Comparison of ENCODE assay signal across 12 cellular contexts in genomic region chr7:155753446-155753965, GRCh38. TPM values are rescaled to one million over a fixed set of nuclear protein-coding genes. Genes with fewer than 3 reads are reported as not detected.
DNase-seq lines count a peak whose midpoint lies in the region; ATAC-seq, FAIRE-seq and TF ChIP-seq lines count a peak whose summit lies in the region.
"Had no signal": no experiment of that assay in that cellular context is flagged by ENCODE, and none has a peak within 500 bp of the region (broad histone marks: within the 10 kb centered on the region; RNA-seq: fewer than 3 reads in every experiment).

No MANE protein-coding gene starts in this region.

- no peaks in the 10 kb centered on the region for H3K36me3 ChIP-seq in astrocyte (ENCODE audit: insufficient read depth, low read length)
- no peaks in the 10 kb centered on the region for H3K36me3 ChIP-seq in psoas muscle (ENCODE audit: insufficient read depth in 1 of 2, low read depth in 1 of 2)
- H3K36me3 ChIP-seq in HAP-1 (replicated peaks), result peaks cover 17% of the 10 kb centered on the region

- no peaks in the 10 kb centered on the region for H3K9me3 Mint-ChIP-seq in T-helper 2 cell treated with Interferon-gamma antibody and Interleukin-4, amounts not matched to agents 5 μg/mL and 100 μg/mL, for 36 hours
- peaks cover 2% of the 10 kb centered on the region for H3K9me3 Mint-ChIP-seq in astrocyte (ENCODE audit: unreplicated experiment)

- WGBS in psoas muscle, 3 donors, result 73 to 92% (median 75%) methylated on average over 10 of the region's 10 CpGs

- intact Hi-C loops in psoas muscle (cut with DNase I), result no loop called here

- DNase-seq in T-helper 2 cell treated with Interferon-gamma antibody and Interleukin-4, amounts not matched to agents 5 μg/mL and 100 μg/mL, for 36 hours (ENCODE audit: low spot score), result no peak
- DNase-seq in T-helper 2 cell (no peak), astrocyte (ENCODE audit: low read depth) (no peak), psoas muscle (no peak), NCI-H1048 (lab: John Stamatoyannopoulos, UW) (no peak), HAP-1 (ENCODE audit: low spot score in 2 of 2) (no peak)
- DNase-seq in effector CD4-positive, alpha-beta T cell, result no peak
- DNase-seq: EL, left ventricle myocardium superior, OCI-M1, WERI-Rb-1 had no signal

- ATAC-seq in HG03135 (IDR thresholded peaks at IDR 0.05; ENCODE audit: unreplicated experiment) (peak; percentile 18), psoas muscle (peak in 3 of 4 donors; percentile 15 to 21 (median 20))

- H2AFZ ChIP-seq in astrocyte (ENCODE audit: low read depth, low read length), result no peak overlapping the region

- no peaks in the 10 kb centered on the region for H3K9me3 ChIP-seq in astrocyte (ENCODE audit: insufficient read depth, low read depth, low read length)
- no peaks in the 10 kb centered on the region for H3K9me3 ChIP-seq in psoas muscle
- H3K9me3 ChIP-seq in HAP-1, result no peaks in the 10 kb centered on the region

- H3K9ac ChIP-seq in astrocyte (ENCODE audit: low read length), result no peak overlapping the region

- H3K4me3 ChIP-seq in astrocyte (ENCODE audit: insufficient read depth, low read depth, low read length), result no peak overlapping the region
- H3K4me3 ChIP-seq in psoas muscle, result no peak overlapping the region
- no peak overlapping the region for H3K4me3 ChIP-seq in HAP-1

- peak overlapping the region; percentile 69 for H3K27ac Mint-ChIP-seq in T-helper 2 cell treated with Interferon-gamma antibody and Interleukin-4, amounts not matched to agents 5 μg/mL and 100 μg/mL, for 36 hours
- peak overlapping the region; percentile 8 for H3K27ac Mint-ChIP-seq in astrocyte (ENCODE audit: unreplicated experiment)

- no peak overlapping the region for H3K4me3 Mint-ChIP-seq in T-helper 2 cell treated with Interferon-gamma antibody and Interleukin-4, amounts not matched to agents 5 μg/mL and 100 μg/mL, for 36 hours
- H3K4me3 Mint-ChIP-seq in astrocyte (ENCODE audit: unreplicated experiment), result peak overlapping the region; percentile 13

- peaks cover 40% of the 10 kb centered on the region for H3K4me1 Mint-ChIP-seq in T-helper 2 cell treated with Interferon-gamma antibody and Interleukin-4, amounts not matched to agents 5 μg/mL and 100 μg/mL, for 36 hours (ENCODE audit: low read depth)
- peaks cover 7% of the 10 kb centered on the region for H3K4me1 Mint-ChIP-seq in astrocyte (ENCODE audit: low read depth, unreplicated experiment)

- H3K36me3 Mint-ChIP-seq in T-helper 2 cell treated with Interferon-gamma antibody and Interleukin-4, amounts not matched to agents 5 μg/mL and 100 μg/mL, for 36 hours (ENCODE audit: low read depth), result peaks cover 44% of the 10 kb centered on the region
- peaks cover 6% of the 10 kb centered on the region for H3K36me3 Mint-ChIP-seq in astrocyte (ENCODE audit: low read depth, unreplicated experiment)

- H3K4me1 ChIP-seq in astrocyte (ENCODE audit: insufficient read depth, low read length), result no peaks in the 10 kb centered on the region
- H3K4me1 ChIP-seq in psoas muscle, result peaks cover 50% of the 10 kb centered on the region
- peaks cover 4% of the 10 kb centered on the region; the same call in 1 of the 2 replicates for H3K4me1 ChIP-seq in HAP-1

- TF ChIP-seq CTCF in astrocyte (IDR thresholded peaks at IDR 0.05; ENCODE audit: insufficient read depth, low read depth, low read length) (no peak), psoas muscle (IDR thresholded peaks at IDR 0.05) (no peak)

- H3K27me3 ChIP-seq in astrocyte (ENCODE audit: insufficient read depth, low read length), result no peaks in the 10 kb centered on the region
- no peaks in the 10 kb centered on the region for H3K27me3 ChIP-seq in psoas muscle (ENCODE audit: insufficient read depth in 3 of 3, low read length in 2 of 3)
- no peaks in the 10 kb centered on the region for H3K27me3 ChIP-seq in HAP-1 (ENCODE audit: low read depth)

- no peaks in the 10 kb centered on the region for H3K27me3 Mint-ChIP-seq in T-helper 2 cell treated with Interferon-gamma antibody and Interleukin-4, amounts not matched to agents 5 μg/mL and 100 μg/mL, for 36 hours (ENCODE audit: low read depth)
- no peaks in the 10 kb centered on the region for H3K27me3 Mint-ChIP-seq in astrocyte (ENCODE audit: low read depth, unreplicated experiment)

- H3K4me2 ChIP-seq in astrocyte (ENCODE audit: low read length), result no peak overlapping the region

- H4K20me1 ChIP-seq in astrocyte (ENCODE audit: insufficient read depth, low read length), result peaks cover 89% of the 10 kb centered on the region

- FAIRE-seq in astrocyte (lab: Jason Lieb, UNC), result no peak

- H3K27ac ChIP-seq in astrocyte (ENCODE audit: low read depth, low read length), result no peak overlapping the region
- H3K27ac ChIP-seq in psoas muscle, result no peak overlapping the region
- H3K27ac ChIP-seq: WERI-Rb-1 had no signal

- peaks cover 95% of the 10 kb centered on the region for H3K79me2 ChIP-seq in astrocyte (ENCODE audit: insufficient read depth, low read length)

- in situ Hi-C loops in HAP-1 (cut with MboI; ENCODE audit: low sequenced_read_pairs), result loop anchor here (25.0 kb wide), 2 partner anchors 366 to 816 kb away; no protein-coding TSS in a partner anchor

RNA-seq across cellular contexts. Expression of gene SHH, which starts 58.8 kb away (rescaled TPM):
- 0.16 and 0.79 TPM in 2 replicates for total RNA-seq in astrocyte
- not detected for total RNA-seq in psoas muscle
- under 1 TPM in 2 of 3 donors, not detected in 1; 0.01 TPM for polyA plus RNA-seq in psoas muscle
- total RNA-seq: left ventricle myocardium superior had no signal
